Comparison of ENCODE assay signal across 11 cellular contexts in the genomic region with DNA sequence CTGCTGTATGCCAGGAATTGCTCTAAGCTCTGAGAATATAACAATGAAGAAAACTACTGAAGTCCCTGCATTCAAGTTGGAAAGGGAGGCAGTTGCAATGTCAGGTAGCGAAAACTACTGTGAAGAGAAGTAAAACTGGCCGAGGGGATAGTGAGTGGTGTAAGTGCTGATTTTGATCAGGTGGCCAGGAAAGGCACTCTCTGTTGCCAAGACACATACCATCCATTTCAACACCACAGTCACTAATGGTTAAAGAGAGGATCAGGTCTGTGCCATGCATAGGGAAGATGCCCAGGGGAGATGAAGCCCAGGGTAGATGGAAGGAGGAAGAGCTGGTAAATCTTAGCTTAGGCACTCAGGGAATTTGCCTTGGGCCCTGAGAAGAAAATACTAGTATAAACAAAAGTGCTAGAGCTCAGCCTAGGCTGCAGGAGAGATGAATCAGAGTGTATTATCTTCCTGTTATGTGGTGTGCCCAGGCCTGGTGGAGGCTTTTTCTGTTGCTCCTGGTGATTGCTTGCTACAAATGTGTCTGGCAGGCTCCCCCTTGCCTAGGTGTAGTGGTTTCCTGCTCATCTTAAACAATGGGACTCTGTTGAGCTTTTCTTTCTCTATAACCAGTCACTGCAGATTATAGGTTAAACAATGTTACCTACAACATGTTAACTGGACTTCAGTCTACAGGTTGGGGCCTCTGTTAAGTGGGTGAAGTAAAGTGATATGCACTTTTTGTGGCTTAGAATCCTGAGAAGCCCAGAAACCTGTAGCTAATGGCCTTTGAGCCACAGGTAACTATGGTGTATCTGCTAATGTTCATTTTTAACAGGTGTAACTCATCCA.
DNase-seq lines count a peak whose midpoint lies in the region; ATAC-seq and TF ChIP-seq lines count a peak whose summit lies in the region.
"Had no signal": no experiment of that assay in that cellular context is flagged by ENCODE, and none has a peak within 500 bp of the region (broad histone marks: within the 10 kb centered on the region; RNA-seq: fewer than 3 reads in every experiment).

No MANE protein-coding gene starts in this region.

- H3K27me3 ChIP-seq in Caco-2 (replicated peaks; ENCODE audit: control insufficient read depth, insufficient read depth, low read length): no peaks in the 10 kb centered on the region

- H3K9me3 Mint-ChIP-seq in Caco-2 (ENCODE audit: unreplicated experiment): no peaks in the 10 kb centered on the region
- H3K9me3 Mint-ChIP-seq in activated naive CD8-positive, alpha-beta T cell treated with anti-CD3 and anti-CD28 coated beads, Interleukin-2, amount 50 U/mL, for 24 hours: no peaks in the 10 kb centered on the region

- no peak overlapping the region for H3K4me3 ChIP-seq in Caco-2 (ENCODE audit: low read depth, low read length)

- intact Hi-C loops in Caco-2 (cut with micrococcal nuclease; ENCODE audit: unreplicated experiment): no loop called here

- H3K27ac Mint-ChIP-seq in Caco-2 (ENCODE audit: unreplicated experiment): peak overlapping the region; percentile 24
- H3K27ac Mint-ChIP-seq in activated naive CD8-positive, alpha-beta T cell treated with anti-CD3 and anti-CD28 coated beads, Interleukin-2, amount 50 U/mL, for 24 hours: peak overlapping the region; percentile 9

- peaks cover 60% of the 10 kb centered on the region for H3K4me1 ChIP-seq in Caco-2

- no peak for DNase-seq in Caco-2
- DNase-seq in HPDE6-E6E7 (ENCODE audit: extremely low spot score): peak; percentile 44
- DNase-seq in activated naive CD8-positive, alpha-beta T cell treated with anti-CD3 and anti-CD28 coated beads, Interleukin-2, amount 50 U/mL, for 24 hours: no peak
- DNase-seq in kidney tubule cell (ENCODE audit: low spot score): peak; percentile 87
- DNase-seq in NOMO-1 treated with dmso at 0.1 percent for 144 hours (lab: John Stamatoyannopoulos, UW; ENCODE audit: unreplicated experiment): no peak
- DNase-seq: head of caudate nucleus, NCI-H1048 had no signal

- CTCF ChIA-PET in Caco-2 (lab: Charles Lee): interaction anchor here (0.5 to 0.6 kb wide), 3 partner anchors 12 to 504 kb away, joined by 3 to 6 read pairs (median 3); partner anchors contain the start of gene IMPDH1

- H3K4me1 Mint-ChIP-seq in Caco-2 (ENCODE audit: low read depth, unreplicated experiment): peaks cover 50% of the 10 kb centered on the region
- peaks cover 60% of the 10 kb centered on the region for H3K4me1 Mint-ChIP-seq in activated naive CD8-positive, alpha-beta T cell treated with anti-CD3 and anti-CD28 coated beads, Interleukin-2, amount 50 U/mL, for 24 hours

- peak; percentile 38 for ATAC-seq in activated naive CD8-positive, alpha-beta T cell treated with anti-CD3 and anti-CD28 coated beads, Interleukin-2, amount 50 U/mL, for 24 hours
- no peak for ATAC-seq in HG03457 (IDR thresholded peaks at IDR 0.05; ENCODE audit: unreplicated experiment)
- ATAC-seq in GM19467 (IDR thresholded peaks at IDR 0.05; ENCODE audit: unreplicated experiment): no peak
- no peak for ATAC-seq in GM21825 (IDR thresholded peaks at IDR 0.05; ENCODE audit: unreplicated experiment)
- ATAC-seq: activated CD4-positive, CD25-positive, alpha-beta regulatory T cell treated with anti-CD3 and anti-CD28 coated beads, Interleukin-2, amount 50 U/mL, for 24 hours had no signal

- BruUV-seq in Caco-2 (replicated peaks; lab: Mats Ljungman, UMichigan): no TSS peak

- H3K9me3 ChIP-seq in Caco-2: no peaks in the 10 kb centered on the region

- H3K27me3 Mint-ChIP-seq in Caco-2 (ENCODE audit: insufficient read depth, unreplicated experiment): no peaks in the 10 kb centered on the region
- no peaks in the 10 kb centered on the region for H3K27me3 Mint-ChIP-seq in activated naive CD8-positive, alpha-beta T cell treated with anti-CD3 and anti-CD28 coated beads, Interleukin-2, amount 50 U/mL, for 24 hours

- no peak for TF ChIP-seq CTCF in Caco-2 (IDR thresholded peaks at IDR 0.05; ENCODE audit: insufficient read depth in 1 of 2, low read depth in 1 of 2, low read length in 1 of 2, severe bottlenecking in 1 of 2, unreplicated experiment in 1 of 2)

- H3K36me3 Mint-ChIP-seq in Caco-2 (ENCODE audit: insufficient read depth, unreplicated experiment): peaks cover 30% of the 10 kb centered on the region
- H3K36me3 Mint-ChIP-seq in activated naive CD8-positive, alpha-beta T cell treated with anti-CD3 and anti-CD28 coated beads, Interleukin-2, amount 50 U/mL, for 24 hours (ENCODE audit: low read depth): peaks cover 51% of the 10 kb centered on the region

- H3K36me3 ChIP-seq in Caco-2 (ENCODE audit: control insufficient read depth, insufficient read depth, low read length): no peaks in the 10 kb centered on the region

- POLR2A ChIA-PET in Caco-2 (lab: Charles Lee): no interaction called here

- H3K4me3 Mint-ChIP-seq in Caco-2 (ENCODE audit: unreplicated experiment): no peak overlapping the region
- H3K4me3 Mint-ChIP-seq in activated naive CD8-positive, alpha-beta T cell treated with anti-CD3 and anti-CD28 coated beads, Interleukin-2, amount 50 U/mL, for 24 hours: no peak overlapping the region

Comparison
In these comparisons a context has a peak if more than half of its experiments do, and no peak if none do; other contexts are left out.
1. DNase-seq: peak in HPDE6-E6E7 (single experiment) and kidney tubule cell (single experiment); none in Caco-2 (0 of 2), activated naive CD8-positive, alpha-beta T cell treated with anti-CD3 and anti-CD28 coated beads, Interleukin-2, amount 50 U/mL, for 24 hours (single experiment) and NOMO-1 treated with dmso at 0.1 percent for 144 hours (single experiment).